In the genomic region with DNA sequence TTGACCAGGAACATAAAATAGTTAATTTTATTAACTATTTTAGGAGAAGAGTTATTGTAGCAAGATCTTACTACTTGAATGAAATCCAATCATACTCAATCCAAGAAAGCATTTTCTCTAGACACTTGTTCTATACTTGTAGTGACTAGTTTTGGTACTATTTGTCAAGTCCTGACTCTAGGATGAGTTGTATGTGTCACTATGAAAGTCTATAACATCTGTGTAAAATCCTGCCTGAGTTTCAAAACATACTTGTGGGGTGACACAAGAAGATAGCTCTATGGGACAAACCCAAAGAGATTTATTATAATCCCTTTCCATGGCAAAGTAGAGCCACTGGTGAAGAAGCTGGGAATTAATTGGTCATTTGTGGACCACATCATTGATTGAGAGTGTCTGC, we compare ENCODE assay signal across 28 cellular contexts.
"Had no signal": no experiment of that assay in that cellular context is flagged by ENCODE, and none has a peak within 500 bp of the region (broad histone marks: within the 10 kb centered on the region; RNA-seq: fewer than 3 reads in every experiment).

No MANE protein-coding gene starts in this region.

- H3K79me2 ChIP-seq: parathyroid adenoma had no signal

- H3K4me3 ChIP-seq: dorsolateral prefrontal cortex, esophagus muscularis mucosa, lower lobe of right lung, mucosa of descending colon, neural progenitor cell, testis, tibial artery, upper lobe of left lung had no signal

- H3K27me3 ChIP-seq: esophagus muscularis mucosa, neural progenitor cell, testis, tibial artery, upper lobe of left lung had no signal

- H3K27ac Mint-ChIP-seq: immature natural killer cell; memory B cell; mesothelial cell of epicardium; naive B cell; natural killer cell treated with Interleukin-12 subunit alpha and Interleukin-12 subunit beta and Interleukin-15 and Interleukin-18, amount 100 ng/mL, for 72 hours; neural progenitor cell; progenitor cell of endocrine pancreas; stimulated activated effector memory CD8-positive, alpha-beta T cell treated with anti-CD3 and anti-CD28 coated beads, Interleukin-12 subunit alpha, Interleukin-12 subunit beta, amount 100 ng/mL, for 72 hours had no signal

- DNase-seq: caudate nucleus; cerebellar nuclear complex; dorsolateral prefrontal cortex; effector CD4-positive, alpha-beta T cell; foreskin melanocyte; hypothalamus; immature natural killer cell; islet precursor cell; kidney glomerular epithelial cell; left ventricle myocardium superior; lower lobe of right lung; mucosa of descending colon; naive B cell; stimulated activated CD4-positive, alpha-beta T cell treated with anti-CD3 and anti-CD28 coated beads, Interleukin-2, amount 100 ng/mL, for 24 hours; stimulated activated CD4-positive, alpha-beta T cell treated with anti-CD3 and anti-CD28 coated beads, Interleukin-4, amount 100 ng/mL, for 24 hours; stimulated activated naive CD4-positive, alpha-beta T cell treated with Interleukin-2 at 50 U/mL for 16 hours; substantia nigra; testis; tibial artery; upper lobe of left lung had no signal

- H3K4me1 ChIP-seq: esophagus muscularis mucosa, lower lobe of right lung, neural progenitor cell, parathyroid adenoma, testis, tibial artery, upper lobe of left lung had no signal

- H2AFZ ChIP-seq: neural progenitor cell, parathyroid adenoma had no signal

- H3K27me3 Mint-ChIP-seq: naive B cell; natural killer cell treated with Interleukin-12 subunit alpha and Interleukin-12 subunit beta and Interleukin-15 and Interleukin-18, amount 100 ng/mL, for 72 hours; progenitor cell of endocrine pancreas had no signal

- H3K4me3 Mint-ChIP-seq: immature natural killer cell; memory B cell; mesothelial cell of epicardium; naive B cell; natural killer cell treated with Interleukin-12 subunit alpha and Interleukin-12 subunit beta and Interleukin-15 and Interleukin-18, amount 100 ng/mL, for 72 hours; neural progenitor cell; stimulated activated effector memory CD8-positive, alpha-beta T cell treated with anti-CD3 and anti-CD28 coated beads, Interleukin-12 subunit alpha, Interleukin-12 subunit beta, amount 100 ng/mL, for 72 hours had no signal

- H3K36me3 ChIP-seq: esophagus muscularis mucosa, lower lobe of right lung, neural progenitor cell, tibial artery, upper lobe of left lung had no signal

- H3K27ac ChIP-seq: dorsolateral prefrontal cortex, esophagus muscularis mucosa, lower lobe of right lung, neural progenitor cell, parathyroid adenoma, testis, tibial artery, upper lobe of left lung had no signal

- H3K9me3 ChIP-seq: lower lobe of right lung, testis, tibial artery, upper lobe of left lung had no signal

- H3K9me3 Mint-ChIP-seq: memory B cell had no signal

- H3K4me2 ChIP-seq: neural progenitor cell had no signal

- H3K4me1 Mint-ChIP-seq: immature natural killer cell; memory B cell; mesothelial cell of epicardium; naive B cell; neural progenitor cell; stimulated activated effector memory CD8-positive, alpha-beta T cell treated with anti-CD3 and anti-CD28 coated beads, Interleukin-12 subunit alpha, Interleukin-12 subunit beta, amount 100 ng/mL, for 72 hours had no signal

- H3K36me3 Mint-ChIP-seq: immature natural killer cell; memory B cell; mesothelial cell of epicardium; naive B cell; natural killer cell treated with Interleukin-12 subunit alpha and Interleukin-12 subunit beta and Interleukin-15 and Interleukin-18, amount 100 ng/mL, for 72 hours; neural progenitor cell; stimulated activated effector memory CD8-positive, alpha-beta T cell treated with anti-CD3 and anti-CD28 coated beads, Interleukin-12 subunit alpha, Interleukin-12 subunit beta, amount 100 ng/mL, for 72 hours had no signal

- H3K9ac ChIP-seq: neural progenitor cell, parathyroid adenoma had no signal
